27 cellular contexts compared by ENCODE assay signal in the genomic region with DNA sequence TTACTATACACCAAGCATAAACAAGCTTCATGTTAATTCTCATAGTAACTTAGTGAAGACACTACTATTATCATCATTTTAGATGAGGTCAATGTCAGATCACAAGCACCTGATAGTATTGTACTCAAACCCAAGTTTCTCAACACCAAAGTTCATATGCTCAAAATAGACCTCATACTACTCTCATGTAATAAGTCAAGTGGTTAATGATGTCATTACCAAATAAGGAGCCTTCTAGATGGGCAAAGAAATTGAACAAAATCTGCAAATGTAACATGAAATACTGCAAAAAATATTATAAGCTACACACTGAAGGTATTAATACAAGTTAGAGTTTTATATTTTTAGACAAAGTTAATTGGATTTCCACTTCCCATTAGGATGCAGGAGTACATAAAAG.
"Had no signal": no experiment of that assay in that cellular context is flagged by ENCODE, and none has a peak within 500 bp of the region (broad histone marks: within the 10 kb centered on the region; RNA-seq: fewer than 3 reads in every experiment).

No MANE protein-coding gene starts in this region.

- H3K36me3 Mint-ChIP-seq: mesothelial cell of epicardium; naive B cell; natural killer cell; neural progenitor cell; stimulated activated naive B cell treated with anti-CD40 and anti-IgM and Interleukin-4, amounts not matched to agents 10 μg/mL and 1 μg/mL and 100 μg/mL, for 72 hours had no signal

- H3K9me3 ChIP-seq: neutrophil, ovary, right atrium auricular region, stomach, testis, thyroid gland, transverse colon, upper lobe of left lung, vagina had no signal

- H3K27ac ChIP-seq: left ventricle myocardium inferior, neural progenitor cell, neutrophil, ovary, right atrium auricular region, skin epidermis, stomach, testis, thyroid gland, transverse colon, upper lobe of left lung, vagina had no signal

- H2AFZ ChIP-seq: neural progenitor cell had no signal

- H3K27me3 Mint-ChIP-seq: naive B cell; progenitor cell of endocrine pancreas; stimulated activated naive B cell treated with anti-CD40 and anti-IgM and Interleukin-4, amounts not matched to agents 10 μg/mL and 1 μg/mL and 100 μg/mL, for 72 hours had no signal

- H3K4me3 Mint-ChIP-seq: mesothelial cell of epicardium; naive B cell; natural killer cell; nephron progenitor cell; neural progenitor cell; stimulated activated naive B cell treated with anti-CD40 and anti-IgM and Interleukin-4, amounts not matched to agents 10 μg/mL and 1 μg/mL and 100 μg/mL, for 72 hours had no signal

- H3K36me3 ChIP-seq: left ventricle myocardium inferior, neural progenitor cell, neutrophil, ovary, right atrium auricular region, stomach, thyroid gland, transverse colon, upper lobe of left lung, vagina had no signal

- DNase-seq: islet precursor cell; left ventricle myocardium inferior; naive B cell; natural killer cell; nephron progenitor cell; occipital lobe; ovary; stimulated activated CD4-positive, alpha-beta T cell treated with anti-CD3 and anti-CD28 coated beads, Interleukin-12 subunit alpha, Interleukin-12 subunit beta, amount 100 ng/mL, for 4 hours; stimulated activated CD4-positive, alpha-beta T cell treated with anti-CD3 and anti-CD28 coated beads, Interleukin-15, amount 100 ng/mL, for 24 hours; stimulated activated CD4-positive, alpha-beta T cell treated with anti-CD3 and anti-CD28 coated beads, Interleukin-2, amount 100 ng/mL, for 24 hours; stimulated activated CD4-positive, alpha-beta T cell treated with anti-CD3 and anti-CD28 coated beads, Interleukin-4, amount 100 ng/mL, for 1 hour; stimulated activated naive B cell treated with anti-CD40 and anti-IgM and Interleukin-4, amounts not matched to agents 10 μg/mL and 1 μg/mL and 100 μg/mL, for 72 hours; stimulated activated naive CD8-positive, alpha-beta T cell treated with anti-CD3 and anti-CD28 coated beads, Interleukin-15, Interleukin-2, amounts not matched to agents 100 U/mL and 50 U/mL, for 24 hours; stomach; testis; thyroid gland; transverse colon; upper lobe of left lung had no signal

- H3K27ac Mint-ChIP-seq: mesothelial cell of epicardium; naive B cell; natural killer cell; nephron progenitor cell; neural progenitor cell; progenitor cell of endocrine pancreas; stimulated activated naive B cell treated with anti-CD40 and anti-IgM and Interleukin-4, amounts not matched to agents 10 μg/mL and 1 μg/mL and 100 μg/mL, for 72 hours had no signal

- H3K4me2 ChIP-seq: neural progenitor cell had no signal

- ATAC-seq: natural killer cell; sciatic nerve; stimulated activated naive B cell treated with anti-CD40 and anti-IgM and Interleukin-4, amounts not matched to agents 10 μg/mL and 1 μg/mL and 100 μg/mL, for 72 hours; stimulated activated naive CD8-positive, alpha-beta T cell treated with anti-CD3 and anti-CD28 coated beads, Interleukin-15, Interleukin-2, amounts not matched to agents 100 U/mL and 50 U/mL, for 24 hours had no signal

- H3K4me1 ChIP-seq: left ventricle myocardium inferior, right atrium auricular region, stomach, testis, thyroid gland, transverse colon, upper lobe of left lung, vagina had no signal

- H3K4me3 ChIP-seq: left ventricle myocardium inferior, lung, neural progenitor cell, ovary, right atrium auricular region, skin epidermis, stomach, testis, thyroid gland, transverse colon, upper lobe of left lung, vagina had no signal

- H3K27me3 ChIP-seq: neural progenitor cell, neutrophil, ovary, right atrium auricular region, stomach, testis, thyroid gland, transverse colon, upper lobe of left lung, vagina had no signal

- H3K9ac ChIP-seq: neural progenitor cell had no signal

- H3K9me3 Mint-ChIP-seq: mesothelial cell of epicardium, nephron progenitor cell, neural progenitor cell had no signal

- H3K4me1 Mint-ChIP-seq: mesothelial cell of epicardium; naive B cell; natural killer cell; nephron progenitor cell; stimulated activated naive B cell treated with anti-CD40 and anti-IgM and Interleukin-4, amounts not matched to agents 10 μg/mL and 1 μg/mL and 100 μg/mL, for 72 hours had no signal
